ENCODE assay signal across 36 cellular contexts in genomic region chr13:34502621-34503020, GRCh38.
"Had no signal": no experiment of that assay in that cellular context is flagged by ENCODE, and none has a peak within 500 bp of the region (broad histone marks: within the 10 kb centered on the region; RNA-seq: fewer than 3 reads in every experiment).

No MANE protein-coding gene starts in this region.

- DNase-seq: activated B cell treated with CpG ODN at 0.5 μM for 24 hours; activated CD4-positive, alpha-beta T cell treated with anti-CD3 and anti-CD28 coated beads for 48 hours; activated CD4-positive, alpha-beta T cell treated with anti-CD3 and anti-CD28 coated beads, Interleukin-2, amount 50 U/mL, for 1 hour; activated CD4-positive, alpha-beta T cell treated with anti-CD3 and anti-CD28 coated beads, Interleukin-2, amount 50 U/mL, for 48 hours; activated CD8-positive, alpha-beta memory T cell treated with anti-CD3 and anti-CD28 coated beads for 24 hours; activated CD8-positive, alpha-beta T cell treated with anti-CD3 and anti-CD28 coated beads for 36 hours; activated effector memory CD4-positive, alpha-beta T cell treated with anti-CD3 and anti-CD28 coated beads, Interleukin-2, amount 50 U/mL, for 16 hours; activated naive CD4-positive, alpha-beta T cell treated with anti-CD3 and anti-CD28 coated beads for 36 hours; activated naive CD8-positive, alpha-beta T cell treated with anti-CD3 and anti-CD28 coated beads for 36 hours; activated naive CD8-positive, alpha-beta T cell treated with anti-CD3 and anti-CD28 coated beads, Interleukin-2, amount 50 U/mL, for 24 hours; activated T-cell treated with anti-CD3 and anti-CD28 coated beads, Interleukin-2, amount 50 U/mL, for 4 hours; adrenal gland; amygdala; aorta; central memory CD4-positive, alpha-beta T cell; cerebellar nuclear complex; dorsolateral prefrontal cortex; effector memory CD4-positive, alpha-beta T cell; endodermal cell; foreskin fibroblast; head of caudate nucleus; T-helper 1 cell; T-helper 17 cell; T1000; WERI-Rb-1 had no signal

- H3K4me1 Mint-ChIP-seq: activated B cell treated with CpG ODN at 0.5 μM for 24 hours; activated naive CD4-positive, alpha-beta T cell treated with anti-CD3 and anti-CD28 coated beads, Interleukin-2, amount 50 U/mL, for 24 hours; activated naive CD8-positive, alpha-beta T cell treated with anti-CD3 and anti-CD28 coated beads for 36 hours; activated naive CD8-positive, alpha-beta T cell treated with anti-CD3 and anti-CD28 coated beads, Interleukin-2, amount 50 U/mL, for 24 hours; activated T-helper 17 cell treated with anti-CD3 and anti-CD28 coated beads, Interleukin-2, amount 50 U/mL, for 72 hours; brain; endodermal cell; T-helper 17 cell had no signal

- FAIRE-seq: frontal cortex had no signal

- H3K36me3 ChIP-seq: adrenal gland, breast epithelium, cardiac muscle cell, WERI-Rb-1 had no signal

- H3K27me3 ChIP-seq: adrenal gland, breast epithelium, cardiac muscle cell, dorsolateral prefrontal cortex had no signal

- H3K27ac ChIP-seq: adrenal gland, breast epithelium, cardiac muscle cell, coronary artery, dorsolateral prefrontal cortex, WERI-Rb-1 had no signal

- H3K4me1 ChIP-seq: adrenal gland, breast epithelium had no signal

- H3K27me3 Mint-ChIP-seq: activated B cell treated with CpG ODN at 0.5 μM for 24 hours; activated CD8-positive, alpha-beta T cell treated with anti-CD3 and anti-CD28 coated beads for 36 hours; activated naive CD4-positive, alpha-beta T cell treated with anti-CD3 and anti-CD28 coated beads, Interleukin-2, amount 50 U/mL, for 24 hours; activated naive CD8-positive, alpha-beta T cell treated with anti-CD3 and anti-CD28 coated beads for 36 hours; activated naive CD8-positive, alpha-beta T cell treated with anti-CD3 and anti-CD28 coated beads, Interleukin-2, amount 50 U/mL, for 24 hours; brain; dendritic cell treated with granulocyte-macrophage colony-stimulating factor and Interleukin-4, amounts not matched to agents 40 ng/mL and 50 ng/mL, for 4 days; T-helper 17 cell had no signal

- H3K27ac Mint-ChIP-seq: activated B cell treated with CpG ODN at 0.5 μM for 24 hours; activated CD8-positive, alpha-beta T cell treated with anti-CD3 and anti-CD28 coated beads for 36 hours; activated naive CD4-positive, alpha-beta T cell treated with anti-CD3 and anti-CD28 coated beads for 36 hours; activated naive CD4-positive, alpha-beta T cell treated with anti-CD3 and anti-CD28 coated beads, Interleukin-2, amount 50 U/mL, for 24 hours; activated naive CD8-positive, alpha-beta T cell treated with anti-CD3 and anti-CD28 coated beads for 36 hours; activated naive CD8-positive, alpha-beta T cell treated with anti-CD3 and anti-CD28 coated beads, Interleukin-2, amount 50 U/mL, for 24 hours; activated T-helper 17 cell treated with anti-CD3 and anti-CD28 coated beads, Interleukin-2, amount 50 U/mL, for 72 hours; brain; dendritic cell treated with granulocyte-macrophage colony-stimulating factor and Interleukin-4, amounts not matched to agents 40 ng/mL and 50 ng/mL, for 4 days; endodermal cell; T-helper 17 cell; T-helper 2 cell treated with Interferon-gamma antibody and Interleukin-4, amounts not matched to agents 5 μg/mL and 100 μg/mL, for 36 hours had no signal

- H3K9me3 ChIP-seq: adrenal gland, breast epithelium had no signal

- H3K4me3 Mint-ChIP-seq: activated B cell treated with CpG ODN at 0.5 μM for 24 hours; activated CD8-positive, alpha-beta T cell treated with anti-CD3 and anti-CD28 coated beads for 36 hours; activated naive CD4-positive, alpha-beta T cell treated with anti-CD3 and anti-CD28 coated beads for 36 hours; activated naive CD4-positive, alpha-beta T cell treated with anti-CD3 and anti-CD28 coated beads, Interleukin-2, amount 50 U/mL, for 24 hours; activated naive CD8-positive, alpha-beta T cell treated with anti-CD3 and anti-CD28 coated beads for 36 hours; activated naive CD8-positive, alpha-beta T cell treated with anti-CD3 and anti-CD28 coated beads, Interleukin-2, amount 50 U/mL, for 24 hours; activated T-cell treated with anti-CD3 and anti-CD28 coated beads, Interleukin-2, amount 50 U/mL, for 4 hours; activated T-helper 17 cell treated with anti-CD3 and anti-CD28 coated beads, Interleukin-2, amount 50 U/mL, for 72 hours; brain; dendritic cell treated with granulocyte-macrophage colony-stimulating factor and Interleukin-4, amounts not matched to agents 40 ng/mL and 50 ng/mL, for 4 days; endodermal cell; T-helper 17 cell; T-helper 2 cell treated with Interferon-gamma antibody and Interleukin-4, amounts not matched to agents 5 μg/mL and 100 μg/mL, for 36 hours had no signal

- H3K4me3 ChIP-seq: adrenal gland, breast epithelium, cardiac muscle cell, coronary artery, dorsolateral prefrontal cortex had no signal

- H3K36me3 Mint-ChIP-seq: activated naive CD4-positive, alpha-beta T cell treated with anti-CD3 and anti-CD28 coated beads, Interleukin-2, amount 50 U/mL, for 24 hours; activated naive CD8-positive, alpha-beta T cell treated with anti-CD3 and anti-CD28 coated beads for 36 hours; brain had no signal

- ATAC-seq: activated CD4-positive, CD25-positive, alpha-beta regulatory T cell treated with anti-CD3 and anti-CD28 coated beads, Interleukin-2, amount 50 U/mL, for 24 hours; activated CD8-positive, alpha-beta T cell treated with anti-CD3 and anti-CD28 coated beads for 36 hours; activated naive CD8-positive, alpha-beta T cell treated with anti-CD3 and anti-CD28 coated beads, Interleukin-2, amount 50 U/mL, for 24 hours; activated T-cell treated with anti-CD3 and anti-CD28 coated beads, Interleukin-2, amount 50 U/mL, for 4 hours; activated T-helper 17 cell treated with anti-CD3 and anti-CD28 coated beads, Interleukin-2, amount 50 U/mL, for 72 hours; esophagus mucosa; T-helper 17 cell had no signal

- H3K9me3 Mint-ChIP-seq: activated T-cell treated with anti-CD3 and anti-CD28 coated beads, Interleukin-2, amount 50 U/mL, for 4 hours had no signal
